In the genomic region with DNA sequence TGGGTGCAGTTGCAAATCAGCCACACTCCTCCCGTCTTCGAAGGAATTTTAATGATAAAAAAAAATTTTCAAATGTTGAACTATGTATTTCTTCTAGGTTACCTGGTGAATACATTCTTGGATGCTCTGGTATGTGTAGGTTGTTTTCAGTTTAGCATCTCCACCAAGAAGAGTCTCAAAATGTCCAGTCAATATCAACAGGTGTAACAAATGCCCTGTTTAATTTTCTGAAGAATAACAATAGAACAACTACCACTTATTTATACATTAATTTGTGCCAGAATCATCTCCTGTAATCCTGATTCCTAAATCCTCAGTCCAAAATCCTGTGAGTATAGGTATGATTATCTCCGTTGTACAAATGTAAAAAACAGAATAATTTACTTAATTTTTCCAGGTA, we compare ENCODE assay signal across 20 cellular contexts.
DNase-seq lines count a peak whose midpoint lies in the region; ATAC-seq, FAIRE-seq and TF ChIP-seq lines count a peak whose summit lies in the region.
"Had no signal": no experiment of that assay in that cellular context is flagged by ENCODE, and none has a peak within 500 bp of the region (broad histone marks: within the 10 kb centered on the region; RNA-seq: fewer than 3 reads in every experiment).

No MANE protein-coding gene starts in this region.

- H3K4me3 ChIP-seq in DOHH2 (ENCODE audit: low read length): peak overlapping the region; percentile 64
- H3K4me3 ChIP-seq in coronary artery: no peak overlapping the region
- H3K4me3 ChIP-seq: body of pancreas, esophagus squamous epithelium, lung, smooth muscle cell had no signal

- H3K36me3 ChIP-seq in DOHH2 (ENCODE audit: control insufficient read depth, low read length): peaks cover 11% of the 10 kb centered on the region
- H3K36me3 ChIP-seq: esophagus squamous epithelium had no signal

- DNase-seq in coronary artery (ENCODE audit: low spot score) (no peak), head of caudate nucleus (no peak), GM12892 (ENCODE audit: insufficient read length) (no peak)
- DNase-seq in stimulated activated CD4-positive, alpha-beta T cell treated with anti-CD3 and anti-CD28 coated beads, Interleukin-1b, Interleukin-23, amount 100 ng/mL, for 48 hours: no peak
- DNase-seq in activated naive CD4-positive, alpha-beta T cell (lab: John Stamatoyannopoulos, UW): no peak
- DNase-seq: activated CD4-positive, alpha-beta T cell treated with anti-CD3 and anti-CD28 coated beads, Interleukin-2, amount 10 ng/mL, durations not matched to agents 7 days and 5 days; activated T-cell treated with anti-CD3 and anti-CD28 coated beads, Interleukin-2, amount 50 U/mL, for 48 hours; body of pancreas; esophagus squamous epithelium; foreskin keratinocyte; kidney glomerular epithelial cell; NCI-H446; NCI-H82 had no signal

- no peak for TF ChIP-seq POLR2A in GM12892 (IDR thresholded peaks at IDR 0.05; ENCODE audit: low read depth, low read length)

- no peaks in the 10 kb centered on the region for H3K9me3 ChIP-seq in DOHH2 (ENCODE audit: control insufficient read depth, insufficient read depth, low read length)
- H3K9me3 ChIP-seq: body of pancreas, esophagus squamous epithelium had no signal

- H3K4me1 ChIP-seq in DOHH2 (ENCODE audit: control insufficient read depth, low read length): peaks cover 70% of the 10 kb centered on the region
- H3K4me1 ChIP-seq: foreskin keratinocyte, parathyroid adenoma had no signal

- H3K4me1 Mint-ChIP-seq in IgD-negative memory B cell: peaks cover 54 to 71% (median 62%) of the 10 kb centered on the region in 3 donors
- H3K4me1 Mint-ChIP-seq in stimulated activated memory B cell treated with anti-CD40 and anti-IgM and Interleukin-4, amounts not matched to agents 10 μg/mL and 1 μg/mL and 100 μg/mL, for 72 hours: peaks cover 71% of the 10 kb centered on the region

- H3F3A ChIP-seq in DOHH2 (ENCODE audit: control insufficient read depth, insufficient read depth): peaks cover 9% of the 10 kb centered on the region

- peak overlapping the region in 3 of 4 donors; percentile 27 to 87 (median 78) for H3K4me3 Mint-ChIP-seq in IgD-negative memory B cell
- peak overlapping the region; percentile 66 for H3K4me3 Mint-ChIP-seq in stimulated activated memory B cell treated with anti-CD40 and anti-IgM and Interleukin-4, amounts not matched to agents 10 μg/mL and 1 μg/mL and 100 μg/mL, for 72 hours
- H3K4me3 Mint-ChIP-seq: activated CD4-positive, alpha-beta T cell treated with anti-CD3 and anti-CD28 coated beads, Interleukin-2, amount 10 ng/mL, durations not matched to agents 7 days and 5 days had no signal

- TF ChIP-seq CTCF in DOHH2 (IDR thresholded peaks at IDR 0.05; ENCODE audit: low read depth, low read length, poor library complexity, severe bottlenecking) (no peak), coronary artery (IDR thresholded peaks at IDR 0.05) (no peak)

- H4K20me1 ChIP-seq in DOHH2 (ENCODE audit: control insufficient read depth, insufficient read depth, low read depth, low read length): no peaks in the 10 kb centered on the region

- peaks cover 3% of the 10 kb centered on the region for H3K36me3 Mint-ChIP-seq in IgD-negative memory B cell
- peaks cover 30% of the 10 kb centered on the region for H3K36me3 Mint-ChIP-seq in stimulated activated memory B cell treated with anti-CD40 and anti-IgM and Interleukin-4, amounts not matched to agents 10 μg/mL and 1 μg/mL and 100 μg/mL, for 72 hours

- peaks cover 69% of the 10 kb centered on the region for H3K79me2 ChIP-seq in DOHH2 (ENCODE audit: control insufficient read depth, low read length)
- H3K79me2 ChIP-seq: parathyroid adenoma had no signal

- H3K27ac ChIP-seq in DOHH2 (ENCODE audit: low read depth, low read length) (no peak overlapping the region), coronary artery (peak overlapping the region; percentile 33 to 72)
- H3K27ac ChIP-seq: body of pancreas, foreskin keratinocyte, parathyroid adenoma had no signal

- peak overlapping the region; percentile 82 for H3K4me2 ChIP-seq in DOHH2 (ENCODE audit: low read length)
- H3K4me2 ChIP-seq: smooth muscle cell had no signal

- H3K27me3 Mint-ChIP-seq in IgD-negative memory B cell: peaks cover 2% of the 10 kb centered on the region
- no peaks in the 10 kb centered on the region for H3K27me3 Mint-ChIP-seq in stimulated activated memory B cell treated with anti-CD40 and anti-IgM and Interleukin-4, amounts not matched to agents 10 μg/mL and 1 μg/mL and 100 μg/mL, for 72 hours

- intact Hi-C loops in head of caudate nucleus (cut with DNase I): no loop called here

- peaks cover 0 to 1% (median 0%) of the 10 kb centered on the region in 3 donors for H3K9me3 Mint-ChIP-seq in IgD-negative memory B cell
- H3K9me3 Mint-ChIP-seq in stimulated activated memory B cell treated with anti-CD40 and anti-IgM and Interleukin-4, amounts not matched to agents 10 μg/mL and 1 μg/mL and 100 μg/mL, for 72 hours: peaks cover 3% of the 10 kb centered on the region
- H3K9me3 Mint-ChIP-seq: activated CD4-positive, alpha-beta T cell treated with anti-CD3 and anti-CD28 coated beads, Interleukin-2, amount 10 ng/mL, durations not matched to agents 7 days and 5 days; stimulated activated naive CD8-positive, alpha-beta T cell treated with anti-CD3 and anti-CD28 coated beads, Interleukin-15, Interleukin-2, amounts not matched to agents 100 ng/mL and 50 ng/mL, for 24 hours had no signal

- ATAC-seq in stimulated activated memory B cell treated with anti-CD40 and anti-IgM and Interleukin-4, amounts not matched to agents 10 μg/mL and 1 μg/mL and 100 μg/mL, for 72 hours: no peak
- ATAC-seq: body of pancreas, foreskin keratinocyte had no signal

- peak overlapping the region in 2 of 3 donors; percentile 62 to 78 for H3K27ac Mint-ChIP-seq in IgD-negative memory B cell
- peak overlapping the region; percentile 84 for H3K27ac Mint-ChIP-seq in stimulated activated memory B cell treated with anti-CD40 and anti-IgM and Interleukin-4, amounts not matched to agents 10 μg/mL and 1 μg/mL and 100 μg/mL, for 72 hours
- H3K27ac Mint-ChIP-seq: activated CD4-positive, alpha-beta T cell treated with anti-CD3 and anti-CD28 coated beads, Interleukin-2, amount 10 ng/mL, durations not matched to agents 7 days and 5 days had no signal

- FAIRE-seq in GM12892 (lab: Jason Lieb, UNC): no peak

- no peaks in the 10 kb centered on the region for H3K27me3 ChIP-seq in DOHH2 (ENCODE audit: control insufficient read depth, low read length)
- H3K27me3 ChIP-seq: body of pancreas, esophagus squamous epithelium had no signal

- no peaks in the 10 kb centered on the region for H3K9me2 ChIP-seq in DOHH2 (replicated peaks; ENCODE audit: control insufficient read depth, low read length)
